Comparison of ENCODE assay signal across 8 cellular contexts in genomic region chr16:46395391-46395921, GRCh38.
DNase-seq lines count a peak whose midpoint lies in the region; TF ChIP-seq lines count a peak whose summit lies in the region.
"Not testable (repeated sequence)": the region's sequence is repeated elsewhere in the genome, so short reads cannot be mapped to it uniquely, and the experiment has no call there.

No MANE protein-coding gene starts in this region.

- not testable (repeated sequence) for H2AFZ ChIP-seq in OCI-LY7 (ENCODE audit: low read length)

- POLR2A ChIA-PET in OCI-LY7 (lab: Charles Lee) = not testable (repeated sequence)

- 78 to 81% methylated on average over 23 of the region's 23 CpGs for WGBS in lower leg skin, 2 donors

- not testable (repeated sequence) for H3K79me2 ChIP-seq in OCI-LY7 (ENCODE audit: insufficient read depth, low read depth, low read length)

- not testable (repeated sequence) for H3K27me3 Mint-ChIP-seq in HFFc6 (ENCODE audit: insufficient read depth); activated T-helper 1 cell treated with anti-CD3 and anti-CD28 coated beads, Interleukin-12 subunit alpha, Interleukin-12 subunit beta, Interleukin-2, Interleukin-4 antibody, amounts not matched to agents 30 ng/mL and 10 ng/mL and 1 ng/mL, durations not matched to agents 14 hours and 24 hours and 36 hours (ENCODE audit: insufficient read depth)

- DNase-seq in ACHN = peak; percentile 51
- peak; percentile 55 for DNase-seq in HFFc6
- DNase-seq in OCI-LY7 (ENCODE audit: low spot score) = peak; percentile 3
- peak; percentile 40 for DNase-seq in activated T-helper 1 cell treated with anti-CD3 and anti-CD28 coated beads, Interleukin-12 subunit alpha, Interleukin-12 subunit beta, Interleukin-2, Interleukin-4 antibody, amounts not matched to agents 30 ng/mL and 10 ng/mL and 1 ng/mL, durations not matched to agents 14 hours and 24 hours and 36 hours (ENCODE audit: low spot score)
- peak; percentile 54 for DNase-seq in dedifferentiated amniotic fluid mesenchymal stem cell (ENCODE audit: extremely low spot score)
- DNase-seq in fibroblast of pulmonary artery (ENCODE audit: low read depth) = peak; percentile 22
- DNase-seq in lower leg skin (ENCODE audit: low spot score in 2 of 2) = peak in 1 of 2 donors; percentile 19
- DNase-seq in pons (ENCODE audit: low spot score) = peak; percentile 67

- H3K4me2 ChIP-seq in OCI-LY7 (ENCODE audit: low read length) = not testable (repeated sequence)

- not testable (repeated sequence) for H3K9me3 ChIP-seq in OCI-LY7 (ENCODE audit: low read length)

- H3K4me3 Mint-ChIP-seq in HFFc6; activated T-helper 1 cell treated with anti-CD3 and anti-CD28 coated beads, Interleukin-12 subunit alpha, Interleukin-12 subunit beta, Interleukin-2, Interleukin-4 antibody, amounts not matched to agents 30 ng/mL and 10 ng/mL and 1 ng/mL, durations not matched to agents 14 hours and 24 hours and 36 hours: not testable (repeated sequence)

- CTCF ChIA-PET in OCI-LY7 (lab: Charles Lee; ENCODE audit: unreplicated experiment) = not testable (repeated sequence)

- not testable (repeated sequence) for H3K27ac Mint-ChIP-seq in HFFc6; activated T-helper 1 cell treated with anti-CD3 and anti-CD28 coated beads, Interleukin-12 subunit alpha, Interleukin-12 subunit beta, Interleukin-2, Interleukin-4 antibody, amounts not matched to agents 30 ng/mL and 10 ng/mL and 1 ng/mL, durations not matched to agents 14 hours and 24 hours and 36 hours

- not testable (repeated sequence) for H3K4me1 ChIP-seq in OCI-LY7 (ENCODE audit: insufficient read depth, low read length, poor library complexity, severe bottlenecking)

- intact Hi-C loops in OCI-LY7 (cut with micrococcal nuclease; ENCODE audit: unreplicated experiment); activated T-helper 1 cell treated with anti-CD3 and anti-CD28 coated beads, Interleukin-12 subunit alpha, Interleukin-12 subunit beta, Interleukin-2, Interleukin-4 antibody, amounts not matched to agents 30 ng/mL and 10 ng/mL and 1 ng/mL, durations not matched to agents 14 hours and 24 hours and 36 hours (cut with micrococcal nuclease); lower leg skin (cut with DNase I; ENCODE audit: low total_unique reads): not testable (repeated sequence)

- not testable (repeated sequence) for TF ChIP-seq CTCF in HFFc6 (IDR thresholded peaks at IDR 0.05); OCI-LY7 (conservative IDR thresholded peaks at IDR 0.05; ENCODE audit: low read length); fibroblast of pulmonary artery (IDR thresholded peaks at IDR 0.05; ENCODE audit: low read length, missing control alignments); lower leg skin (IDR thresholded peaks at IDR 0.05)

- H3K27ac ChIP-seq in OCI-LY7 (ENCODE audit: low read depth, low read length, poor library complexity, severe bottlenecking) = not testable (repeated sequence)

- in situ Hi-C loops in ACHN (cut with HindIII; ENCODE audit: low pct_ligation_motif_present, low pct_unique_long_range_greater_than_20kb, low sequenced_read_pairs) = not testable (repeated sequence)

- H3K4me1 Mint-ChIP-seq in HFFc6 (ENCODE audit: low read depth); activated T-helper 1 cell treated with anti-CD3 and anti-CD28 coated beads, Interleukin-12 subunit alpha, Interleukin-12 subunit beta, Interleukin-2, Interleukin-4 antibody, amounts not matched to agents 30 ng/mL and 10 ng/mL and 1 ng/mL, durations not matched to agents 14 hours and 24 hours and 36 hours (ENCODE audit: low read depth): not testable (repeated sequence)

- not testable (repeated sequence) for BruUV-seq in OCI-LY7 (replicated peaks; lab: Mats Ljungman, UMichigan)

- H3K4me3 ChIP-seq in OCI-LY7 (ENCODE audit: low read depth, low read length, poor library complexity, severe bottlenecking); fibroblast of pulmonary artery (replicated peaks; ENCODE audit: low read depth, low read length): not testable (repeated sequence)
- peak overlapping the region; percentile 0 for H3K4me3 ChIP-seq in lower leg skin (ENCODE audit: low read depth, poor library complexity, severe bottlenecking)

- H4K20me1 ChIP-seq in OCI-LY7 (ENCODE audit: insufficient read depth, low read length) = not testable (repeated sequence)

- peaks cover 11% of the 10 kb centered on the region for H3K36me3 Mint-ChIP-seq in HFFc6 (ENCODE audit: low read depth)
- not testable (repeated sequence) for H3K36me3 Mint-ChIP-seq in activated T-helper 1 cell treated with anti-CD3 and anti-CD28 coated beads, Interleukin-12 subunit alpha, Interleukin-12 subunit beta, Interleukin-2, Interleukin-4 antibody, amounts not matched to agents 30 ng/mL and 10 ng/mL and 1 ng/mL, durations not matched to agents 14 hours and 24 hours and 36 hours (ENCODE audit: low read depth)

- peaks cover 22% of the 10 kb centered on the region for H3K9me3 Mint-ChIP-seq in HFFc6
- H3K9me3 Mint-ChIP-seq in activated T-helper 1 cell treated with anti-CD3 and anti-CD28 coated beads, Interleukin-12 subunit alpha, Interleukin-12 subunit beta, Interleukin-2, Interleukin-4 antibody, amounts not matched to agents 30 ng/mL and 10 ng/mL and 1 ng/mL, durations not matched to agents 14 hours and 24 hours and 36 hours = peaks cover 13% of the 10 kb centered on the region

- not testable (repeated sequence) for H3K9me2 ChIP-seq in OCI-LY7 (ENCODE audit: insufficient read depth, low read length)

- TF ChIP-seq POLR2A in lower leg skin (IDR thresholded peaks at IDR 0.05) = not testable (repeated sequence)

- not testable (repeated sequence) for H3K36me3 ChIP-seq in OCI-LY7 (ENCODE audit: insufficient read depth, low read length)
